In the genomic region with DNA sequence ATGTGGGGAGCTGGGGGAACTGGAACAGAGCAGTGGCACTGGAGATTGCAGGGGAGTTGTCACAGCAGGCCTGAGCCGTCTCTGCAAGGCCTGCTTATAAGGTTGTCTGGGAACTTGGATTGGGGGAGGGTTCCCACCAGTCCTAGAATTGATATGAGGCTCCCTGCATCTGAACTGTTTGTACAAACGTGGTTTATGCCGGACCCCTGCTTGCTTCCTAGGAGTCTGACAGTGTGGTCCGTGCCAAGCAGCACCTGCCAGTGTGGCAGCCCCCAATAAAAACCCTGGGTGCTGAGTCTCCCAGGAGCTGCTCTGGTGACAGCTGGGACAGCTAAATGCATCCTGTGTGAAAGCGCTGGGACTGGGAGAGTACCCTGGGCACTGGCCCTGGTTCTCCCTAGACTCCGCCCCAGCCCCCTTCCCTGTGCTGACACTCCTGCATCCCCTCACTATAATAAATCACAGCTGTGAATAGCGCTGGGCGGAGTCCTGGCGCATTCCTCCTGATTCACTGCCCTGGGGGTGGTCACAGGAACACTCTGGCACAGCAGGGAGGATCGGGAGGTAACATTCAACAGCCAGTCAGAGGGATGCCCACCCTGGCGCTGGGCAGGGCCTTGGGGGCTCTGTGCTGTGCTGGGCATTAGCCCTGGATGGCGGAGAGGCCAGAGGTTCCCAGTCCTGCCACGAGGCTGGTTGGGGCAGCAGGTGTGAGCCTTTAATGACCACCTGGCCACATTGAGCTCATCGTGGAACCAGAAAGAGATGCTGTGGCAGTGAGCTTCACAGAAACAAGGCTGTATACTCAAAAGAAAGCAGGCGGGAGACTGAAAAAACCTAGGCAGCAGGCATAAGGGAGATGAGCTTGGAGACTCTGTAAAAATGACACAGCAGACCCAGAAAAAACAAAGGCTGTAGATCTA, we compare ENCODE assay signal across 1 cellular context.
TF ChIP-seq lines count a peak whose summit lies in the region.

No MANE protein-coding gene starts in this region.

TF ChIP-seq in SK-N-SH treated with all-trans-retinoic acid at 6 μM for 48 hours, 23 proteins besides CTCF, POLR2A, EP300 and RAD21 (continued from another document):
- TF ChIP-seq, protein P1, sequence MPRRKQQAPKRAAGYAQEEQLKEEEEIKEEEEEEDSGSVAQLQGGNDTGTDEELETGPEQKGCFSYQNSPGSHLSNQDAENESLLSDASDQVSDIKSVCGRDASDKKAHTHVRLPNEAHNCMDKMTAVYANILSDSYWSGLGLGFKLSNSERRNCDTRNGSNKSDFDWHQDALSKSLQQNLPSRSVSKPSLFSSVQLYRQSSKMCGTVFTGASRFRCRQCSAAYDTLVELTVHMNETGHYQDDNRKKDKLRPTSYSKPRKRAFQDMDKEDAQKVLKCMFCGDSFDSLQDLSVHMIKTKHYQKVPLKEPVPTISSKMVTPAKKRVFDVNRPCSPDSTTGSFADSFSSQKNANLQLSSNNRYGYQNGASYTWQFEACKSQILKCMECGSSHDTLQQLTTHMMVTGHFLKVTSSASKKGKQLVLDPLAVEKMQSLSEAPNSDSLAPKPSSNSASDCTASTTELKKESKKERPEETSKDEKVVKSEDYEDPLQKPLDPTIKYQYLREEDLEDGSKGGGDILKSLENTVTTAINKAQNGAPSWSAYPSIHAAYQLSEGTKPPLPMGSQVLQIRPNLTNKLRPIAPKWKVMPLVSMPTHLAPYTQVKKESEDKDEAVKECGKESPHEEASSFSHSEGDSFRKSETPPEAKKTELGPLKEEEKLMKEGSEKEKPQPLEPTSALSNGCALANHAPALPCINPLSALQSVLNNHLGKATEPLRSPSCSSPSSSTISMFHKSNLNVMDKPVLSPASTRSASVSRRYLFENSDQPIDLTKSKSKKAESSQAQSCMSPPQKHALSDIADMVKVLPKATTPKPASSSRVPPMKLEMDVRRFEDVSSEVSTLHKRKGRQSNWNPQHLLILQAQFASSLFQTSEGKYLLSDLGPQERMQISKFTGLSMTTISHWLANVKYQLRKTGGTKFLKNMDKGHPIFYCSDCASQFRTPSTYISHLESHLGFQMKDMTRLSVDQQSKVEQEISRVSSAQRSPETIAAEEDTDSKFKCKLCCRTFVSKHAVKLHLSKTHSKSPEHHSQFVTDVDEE (CRISPR knock-in tag; IDR thresholded peaks at IDR 0.05), result no peak
- TF ChIP-seq ZC3H10 (CRISPR knock-in tag; IDR thresholded peaks at IDR 0.05) (no peak), PATZ1 (CRISPR knock-in tag; IDR thresholded peaks at IDR 0.05; ENCODE audit: borderline replicate concordance) (no peak), ZNF8 (CRISPR knock-in tag; IDR thresholded peaks at IDR 0.05) (no peak), ARNTL (CRISPR knock-in tag; IDR thresholded peaks at IDR 0.05; ENCODE audit: borderline replicate concordance, low read depth) (no peak)
- TF ChIP-seq, protein P2, sequence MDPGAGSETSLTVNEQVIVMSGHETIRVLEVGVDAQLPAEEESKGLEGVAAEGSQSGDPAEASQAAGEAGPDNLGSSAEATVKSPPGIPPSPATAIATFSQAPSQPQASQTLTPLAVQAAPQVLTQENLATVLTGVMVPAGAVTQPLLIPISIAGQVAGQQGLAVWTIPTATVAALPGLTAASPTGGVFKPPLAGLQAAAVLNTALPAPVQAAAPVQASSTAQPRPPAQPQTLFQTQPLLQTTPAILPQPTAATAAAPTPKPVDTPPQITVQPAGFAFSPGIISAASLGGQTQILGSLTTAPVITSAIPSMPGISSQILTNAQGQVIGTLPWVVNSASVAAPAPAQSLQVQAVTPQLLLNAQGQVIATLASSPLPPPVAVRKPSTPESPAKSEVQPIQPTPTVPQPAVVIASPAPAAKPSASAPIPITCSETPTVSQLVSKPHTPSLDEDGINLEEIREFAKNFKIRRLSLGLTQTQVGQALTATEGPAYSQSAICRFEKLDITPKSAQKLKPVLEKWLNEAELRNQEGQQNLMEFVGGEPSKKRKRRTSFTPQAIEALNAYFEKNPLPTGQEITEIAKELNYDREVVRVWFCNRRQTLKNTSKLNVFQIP (CRISPR knock-in tag; IDR thresholded peaks at IDR 0.05; ENCODE audit: borderline replicate concordance, low read depth), result no peak
